In genomic region chr1:209983953-209984352, GRCh38 we compare ENCODE assay signal across 17 cellular contexts.
"Had no signal": no experiment of that assay in that cellular context is flagged by ENCODE, and none has a peak within 500 bp of the region (broad histone marks: within the 10 kb centered on the region; RNA-seq: fewer than 3 reads in every experiment).

No MANE protein-coding gene starts in this region.

- H3K27ac ChIP-seq: HL-60, RWPE1 had no signal

- DNase-seq: KBM-7, MV-4-11, NCI-H1048, NCI-H1105, NCI-H1417, NCI-H1436 treated with DMSO at 0.1 percent for 48 hours, NCI-H187, NCI-H2029, NCI-H2081 treated with DMSO at 0.1 percent for 48 hours, NCI-H2171, NCI-H226, NCI-H524, NCI-H526 treated with DMSO at 0.1 percent for 48 hours, NCI-H774, SHP77 had no signal
